22 cellular contexts compared by ENCODE assay signal in the genomic region with DNA sequence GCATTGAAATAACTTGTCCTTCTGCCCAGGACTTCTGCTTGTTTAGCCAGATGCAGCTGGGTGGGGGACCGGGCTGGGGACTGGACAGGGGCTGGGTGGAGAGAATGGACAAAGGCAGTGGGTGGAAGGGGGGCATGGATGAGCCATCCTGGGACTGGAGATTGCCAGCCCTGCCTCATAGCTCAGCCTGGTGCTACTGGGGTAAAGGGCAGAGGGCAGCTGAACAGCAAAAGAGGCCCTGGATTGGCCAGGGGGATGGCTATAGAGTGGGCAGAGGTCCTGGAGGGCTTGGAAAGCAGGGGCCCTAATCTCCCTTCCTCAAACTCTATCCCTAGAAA. TPM values are rescaled to one million over a fixed set of nuclear protein-coding genes. Genes with fewer than 3 reads are reported as not detected.
DNase-seq lines count a peak whose midpoint lies in the region; ATAC-seq and TF ChIP-seq lines count a peak whose summit lies in the region.
"Had no signal": no experiment of that assay in that cellular context is flagged by ENCODE, and none has a peak within 500 bp of the region (broad histone marks: within the 10 kb centered on the region; RNA-seq: fewer than 3 reads in every experiment).

No MANE protein-coding gene starts in this region.

- no peak overlapping the region for H2BK12ac ChIP-seq in mesenchymal stem cell (ENCODE audit: low read length in 2 of 2)

- no peaks in the 10 kb centered on the region for H3K36me3 Mint-ChIP-seq in glutamatergic neuron (ENCODE audit: unreplicated experiment)
- H3K36me3 Mint-ChIP-seq: stimulated activated memory B cell treated with anti-CD40 and anti-IgM and Interleukin-4, amounts not matched to agents 10 μg/mL and 1 μg/mL and 100 μg/mL, for 72 hours had no signal

- DNase-seq in PC-9: peak in 1 of 2 experiments; percentile 39
- DNase-seq in mesenchymal stem cell: no peak
- DNase-seq in omental fat pad (ENCODE audit: low spot score): no peak
- no peak for DNase-seq in glutamatergic neuron
- no peak for DNase-seq in inferior parietal cortex (ENCODE audit: extremely low spot score)
- DNase-seq in activated naive CD4-positive, alpha-beta T cell treated with Interleukin-2 at 50 U/mL for 16 hours: no peak
- DNase-seq: activated CD4-positive, alpha-beta T cell treated with anti-CD3 and anti-CD28 coated beads, Interleukin-2, amount 50 U/mL, for 48 hours; activated CD8-positive, alpha-beta memory T cell treated with anti-CD3 and anti-CD28 coated beads, Interleukin-2, amount 50 U/mL, for 4 hours; aorta; immature natural killer cell; left ventricle myocardium superior; NCI-H1092 treated with DMSO at 0.1 percent for 48 hours; stimulated activated CD4-positive, alpha-beta T cell treated with anti-CD3 and anti-CD28 coated beads, Interleukin-2, amount 100 ng/mL, for 24 hours had no signal

- peaks cover 9% of the 10 kb centered on the region for H3K9me3 Mint-ChIP-seq in glutamatergic neuron (ENCODE audit: unreplicated experiment)

- intact Hi-C loops in PC-9 (cut with micrococcal nuclease; ENCODE audit: unreplicated experiment): loop anchor here (1.0 to 2.0 kb wide), 3 partner anchors 12 to 19 kb away; no protein-coding TSS in a partner anchor

- no peak overlapping the region for H3K18ac ChIP-seq in mesenchymal stem cell (ENCODE audit: low read depth in 1 of 2, low read length in 2 of 2)

- H3K4me3 ChIP-seq in PC-9: no peak overlapping the region
- no peak overlapping the region for H3K4me3 ChIP-seq in ectodermal cell (ENCODE audit: insufficient read depth, low read depth, low read length)
- H3K4me3 ChIP-seq in mesenchymal stem cell (ENCODE audit: insufficient read depth in 1 of 2, low read depth in 1 of 2, low read length in 2 of 2): no peak overlapping the region
- H3K4me3 ChIP-seq: smooth muscle cell had no signal

- H3K4me1 Mint-ChIP-seq in glutamatergic neuron (ENCODE audit: low read depth, unreplicated experiment): no peaks in the 10 kb centered on the region
- H3K4me1 Mint-ChIP-seq: immature natural killer cell had no signal

- no peak overlapping the region for H3K4ac ChIP-seq in mesenchymal stem cell (ENCODE audit: low read depth in 1 of 2, low read length in 2 of 2)

- peaks cover 6% of the 10 kb centered on the region; the same call in 1 of the 2 replicates for H3K9me3 ChIP-seq in PC-9 (ENCODE audit: insufficient read depth, low read depth)
- no peaks in the 10 kb centered on the region for H3K9me3 ChIP-seq in ectodermal cell (ENCODE audit: control insufficient read depth, low read length)
- H3K9me3 ChIP-seq in mesenchymal stem cell (ENCODE audit: control insufficient read depth, low read length): peaks cover 22% of the 10 kb centered on the region

- no peak overlapping the region for H2BK120ac ChIP-seq in mesenchymal stem cell (ENCODE audit: low read depth, low read length)

- H2AFZ ChIP-seq in PC-9 (no peak overlapping the region), mesenchymal stem cell (ENCODE audit: low read depth, low read length) (no peak overlapping the region)

- H2BK15ac ChIP-seq in mesenchymal stem cell (ENCODE audit: low read depth, poor library complexity, severe bottlenecking): no peak overlapping the region

- no peak overlapping the region for H4K91ac ChIP-seq in mesenchymal stem cell (ENCODE audit: low read length)

- H3K4me1 ChIP-seq in PC-9 (replicated peaks; ENCODE audit: insufficient read depth) (peaks cover 23% of the 10 kb centered on the region), ectodermal cell (ENCODE audit: control insufficient read depth, insufficient read depth, low read length) (peaks cover 11% of the 10 kb centered on the region), mesenchymal stem cell (ENCODE audit: control insufficient read depth, insufficient read depth, low read depth, low read length) (peaks cover 13% of the 10 kb centered on the region)

- H3K27ac Mint-ChIP-seq in glutamatergic neuron (ENCODE audit: unreplicated experiment): no peak overlapping the region
- H3K27ac Mint-ChIP-seq: activated naive CD4-positive, alpha-beta T cell treated with anti-CD3 and anti-CD28 coated beads, Interleukin-2, amount 50 U/mL, for 72 hours; immature natural killer cell; stimulated activated memory B cell treated with anti-CD40 and anti-IgM and Interleukin-4, amounts not matched to agents 10 μg/mL and 1 μg/mL and 100 μg/mL, for 72 hours had no signal

- no peak overlapping the region for H2AK5ac ChIP-seq in mesenchymal stem cell (ENCODE audit: low read length, severe bottlenecking)

- H4K8ac ChIP-seq in mesenchymal stem cell (ENCODE audit: low read length): no peak overlapping the region

- H3K9ac ChIP-seq in mesenchymal stem cell (ENCODE audit: low read length): peak overlapping the region; percentile 19

- H2BK5ac ChIP-seq in mesenchymal stem cell (ENCODE audit: low read depth, low read length, poor library complexity, severe bottlenecking): no peak overlapping the region

- no peak for ATAC-seq in omental fat pad (ENCODE audit: low FRiP score)
- ATAC-seq: activated naive CD4-positive, alpha-beta T cell treated with anti-CD3 and anti-CD28 coated beads, Interleukin-2, amount 50 U/mL, for 72 hours; left ventricle myocardium superior; stimulated activated memory B cell treated with anti-CD40 and anti-IgM and Interleukin-4, amounts not matched to agents 10 μg/mL and 1 μg/mL and 100 μg/mL, for 72 hours had no signal

- H3K27me3 ChIP-seq in PC-9 (ENCODE audit: insufficient read depth, low read depth): no peaks in the 10 kb centered on the region
- no peaks in the 10 kb centered on the region for H3K27me3 ChIP-seq in ectodermal cell (ENCODE audit: control insufficient read depth, insufficient read depth, low read length, poor library complexity, severe bottlenecking)
- H3K27me3 ChIP-seq in mesenchymal stem cell (ENCODE audit: control insufficient read depth in 1 of 2, insufficient read depth in 1 of 2, low read length in 2 of 2): no peaks in the 10 kb centered on the region

- WGBS in ectodermal cell, 2 experiments: 84 to 92% methylated on average over 1 of the region's 1 CpG
- 79% methylated on average over 1 of the region's 1 CpG for WGBS in mesenchymal stem cell

- POLR2A ChIA-PET in PC-9 (lab: Charles Lee; ENCODE audit: unreplicated experiment): interaction anchor here (0.7 to 1.0 kb wide), 3 partner anchors 12 to 19 kb away, joined by 6 to 14 read pairs (median 9); a partner anchor contains a TSS

- H3K23ac ChIP-seq in mesenchymal stem cell (ENCODE audit: low read length in 2 of 2): no peak overlapping the region

- H4K20me1 ChIP-seq in PC-9 (ENCODE audit: insufficient read depth): no peaks in the 10 kb centered on the region; the same call in 1 of the 2 replicates

- no peak overlapping the region for H3K4me3 Mint-ChIP-seq in glutamatergic neuron (ENCODE audit: unreplicated experiment)
- H3K4me3 Mint-ChIP-seq: immature natural killer cell; stimulated activated memory B cell treated with anti-CD40 and anti-IgM and Interleukin-4, amounts not matched to agents 10 μg/mL and 1 μg/mL and 100 μg/mL, for 72 hours had no signal

- TF ChIP-seq CTCF in PC-9 (conservative IDR thresholded peaks at IDR 0.05) (no peak), omental fat pad (IDR thresholded peaks at IDR 0.05) (no peak), glutamatergic neuron (IDR thresholded peaks at IDR 0.05; ENCODE audit: partially characterized antibody, unreplicated experiment) (no peak)

- peaks cover 18% of the 10 kb centered on the region for H3F3A ChIP-seq in PC-9 (ENCODE audit: insufficient read depth, low read depth)

- no peaks in the 10 kb centered on the region for H3K79me2 ChIP-seq in PC-9 (ENCODE audit: low read depth)

- H3K36me3 ChIP-seq in PC-9 (ENCODE audit: low read depth): no peaks in the 10 kb centered on the region
- H3K36me3 ChIP-seq in ectodermal cell (ENCODE audit: control insufficient read depth, insufficient read depth, low read length): no peaks in the 10 kb centered on the region
- no peaks in the 10 kb centered on the region for H3K36me3 ChIP-seq in mesenchymal stem cell (ENCODE audit: control insufficient read depth in 1 of 2, insufficient read depth in 2 of 2, low read depth in 1 of 2, low read length in 2 of 2)

- H3K14ac ChIP-seq in mesenchymal stem cell (ENCODE audit: low read length in 2 of 2): no peak overlapping the region

- CTCF ChIA-PET in PC-9 (lab: Charles Lee): interaction anchor here (0.6 to 1.4 kb wide), 3 partner anchors 19 to 241 kb away, joined by 4 to 5 read pairs (median 4); a partner anchor contains a TSS

- no peaks in the 10 kb centered on the region for H3K27me3 Mint-ChIP-seq in glutamatergic neuron (ENCODE audit: unreplicated experiment)
- H3K27me3 Mint-ChIP-seq: stimulated activated memory B cell treated with anti-CD40 and anti-IgM and Interleukin-4, amounts not matched to agents 10 μg/mL and 1 μg/mL and 100 μg/mL, for 72 hours had no signal

- H3K9me2 ChIP-seq in PC-9 (ENCODE audit: insufficient read depth): no peaks in the 10 kb centered on the region

- H3K4me2 ChIP-seq in PC-9: peak overlapping the region; percentile 16
- no peak overlapping the region for H3K4me2 ChIP-seq in mesenchymal stem cell (ENCODE audit: low read length, poor library complexity, severe bottlenecking)
- H3K4me2 ChIP-seq: smooth muscle cell had no signal

- H3K79me1 ChIP-seq in mesenchymal stem cell (replicated peaks; ENCODE audit: low read length, poor library complexity, severe bottlenecking): no peaks in the 10 kb centered on the region

- no TSS peak for BruUV-seq in PC-9 (replicated peaks; lab: Mats Ljungman, UMichigan)

- peak overlapping the region; percentile 31 for H3K27ac ChIP-seq in PC-9
- peak overlapping the region; percentile 77 for H3K27ac ChIP-seq in ectodermal cell (ENCODE audit: insufficient read depth, low read depth, low read length, poor library complexity, severe bottlenecking)
- H3K27ac ChIP-seq in mesenchymal stem cell (ENCODE audit: low read length, poor library complexity, severe bottlenecking): no peak overlapping the region
- peak overlapping the region; percentile 44 for H3K27ac ChIP-seq in temporal lobe (ENCODE audit: low read depth, low read length)
- H3K27ac ChIP-seq: VCaP had no signal

RNA-seq across cellular contexts. Expression of a gene that starts 17.7 kb away (rescaled TPM):
- total RNA-seq in PC-9 (2021) (35.2 and 53.6 TPM in 2 replicates), temporal lobe (6.6 TPM), omental fat pad (100 to 1,000 TPM in 2 of 4 donors, 10 to 100 TPM in 2; 36.3 to 250 (median 88.0) TPM), glutamatergic neuron (ENCODE audit: unreplicated experiment) (2.9 TPM)
- 30.7 TPM for polyA plus RNA-seq in ectodermal cell (2013, experiment 1 of 4)
- 30.7 TPM for polyA plus RNA-seq in ectodermal cell (2013, experiment 2 of 4)
- 24.6 TPM for polyA plus RNA-seq in ectodermal cell (2013, experiment 3 of 4)
- 28.9 TPM for polyA plus RNA-seq in ectodermal cell (2013, experiment 4 of 4)
- polyA plus RNA-seq in mesenchymal stem cell (2013, experiment 1 of 2): 83.9 TPM
- polyA plus RNA-seq in mesenchymal stem cell (2013, experiment 2 of 2): 83.9 TPM

RNA-seq across cellular contexts. Expression of a gene that starts 28.2 kb away (rescaled TPM):
- total RNA-seq in PC-9 (2021) (not detected in 2 replicates), temporal lobe (not detected), omental fat pad (not detected), glutamatergic neuron (ENCODE audit: unreplicated experiment) (not detected)
- not detected for polyA plus RNA-seq in ectodermal cell (2013, experiment 1 of 4)
- polyA plus RNA-seq in ectodermal cell (2013, experiment 2 of 4): not detected
- not detected for polyA plus RNA-seq in ectodermal cell (2013, experiment 3 of 4)
- not detected for polyA plus RNA-seq in ectodermal cell (2013, experiment 4 of 4)
- polyA plus RNA-seq in mesenchymal stem cell (2013, experiment 1 of 2): not detected
- not detected for polyA plus RNA-seq in mesenchymal stem cell (2013, experiment 2 of 2)
- total RNA-seq: activated naive CD4-positive, alpha-beta T cell treated with anti-CD3 and anti-CD28 coated beads, Interleukin-2, amount 50 U/mL, for 72 hours; aorta; left ventricle myocardium superior; mucosa of gallbladder; RPMI7951; smooth muscle cell; T-helper 2 cell treated with Interferon-gamma antibody and Interleukin-4, amounts not matched to agents 100 ng/mL and 5 ng/mL, for 36 hours had no signal
- polyA plus RNA-seq: aorta, smooth muscle cell had no signal

RNA-seq across cellular contexts. Expression of a gene that starts 48.0 kb away (rescaled TPM):
- total RNA-seq in PC-9 (2021) (68.3 and 71.1 TPM in 2 replicates), temporal lobe (105 TPM), omental fat pad (1 to 10 TPM in 3 of 4 donors, under 1 TPM in 1; 0.79 to 3.5 (median 2.5) TPM), glutamatergic neuron (ENCODE audit: unreplicated experiment) (52.4 TPM)
- polyA plus RNA-seq in ectodermal cell (2013, experiment 1 of 4): 36.9 TPM
- polyA plus RNA-seq in ectodermal cell (2013, experiment 2 of 4): 44.0 TPM
- 32.5 TPM for polyA plus RNA-seq in ectodermal cell (2013, experiment 3 of 4)
- polyA plus RNA-seq in ectodermal cell (2013, experiment 4 of 4): 34.5 TPM
- polyA plus RNA-seq in mesenchymal stem cell (2013, experiment 1 of 2): 6.9 TPM
- 6.5 TPM for polyA plus RNA-seq in mesenchymal stem cell (2013, experiment 2 of 2)

Comparison
In these comparisons a context has a peak if more than half of its experiments do, and no peak if none do; other contexts are left out.
1. RNA of a gene that starts 48.0 kb away (total RNA-seq): 105 TPM in temporal lobe (single experiment), 68.3 to 71.1 TPM in PC-9 and 52.4 TPM in glutamatergic neuron (single experiment); 0.79 to 3.5 TPM in omental fat pad; every median in the first group is over 10 times any median in the second.